9 cellular contexts compared by ENCODE assay signal in the genomic region with DNA sequence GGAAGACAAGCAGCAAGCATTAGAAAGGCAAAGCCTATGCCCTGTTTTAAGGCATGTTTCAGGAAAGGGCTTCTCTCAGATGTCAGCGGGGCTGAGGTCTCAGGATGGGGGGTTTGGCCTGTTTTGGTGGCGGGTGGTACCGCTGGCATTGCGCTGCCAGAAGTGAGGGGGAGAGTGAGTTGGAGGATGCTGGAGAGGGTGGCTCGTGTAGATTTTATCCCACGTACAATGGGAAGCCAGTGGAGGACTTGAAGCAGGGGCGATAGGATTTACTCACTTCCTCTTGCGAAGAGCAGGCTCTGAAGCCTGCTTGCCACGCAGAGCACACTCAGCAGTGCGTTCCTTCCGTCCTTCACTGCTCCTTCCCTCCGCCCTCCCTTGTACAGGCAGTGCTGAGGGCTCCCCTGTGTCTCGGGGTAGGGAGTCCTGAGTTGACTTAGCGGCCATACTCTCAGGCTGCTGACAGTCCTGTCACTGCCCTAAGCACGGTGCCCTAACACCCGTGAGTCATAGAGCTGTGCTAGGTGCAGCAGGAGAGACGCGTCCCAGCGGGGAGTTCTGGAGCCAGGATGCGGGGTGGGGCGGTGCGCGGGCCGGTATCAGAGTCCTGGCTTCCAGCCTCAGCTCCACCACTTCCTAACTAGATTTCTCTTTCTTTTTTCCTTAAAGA.
A peak's percentile ranks its signal among the peaks of the same experiment; 100 is the strongest.
DNase-seq lines count a peak whose midpoint lies in the region; ATAC-seq, FAIRE-seq and TF ChIP-seq lines count a peak whose summit lies in the region.
"Had no signal": no experiment of that assay in that cellular context is flagged by ENCODE, and none has a peak within 500 bp of the region (broad histone marks: within the 10 kb centered on the region; RNA-seq: fewer than 3 reads in every experiment).

No MANE protein-coding gene starts in this region.

- H3K9me3 ChIP-seq in BLaER1 treated with 17β-estradiol and CSF1 and Interleukin-3, amounts not matched to agents 10 nM and 100 nM (replicated peaks in 1 of 11), result no peaks in the 10 kb centered on the region
- H3K9me3 ChIP-seq in T-helper 17 cell (ENCODE audit: control insufficient read depth, low read length, poor library complexity, severe bottlenecking) (no peaks in the 10 kb centered on the region), HepG2 (ENCODE audit: low read length) (no peaks in the 10 kb centered on the region), suprapubic skin (no peaks in the 10 kb centered on the region)

- peak overlapping the region; percentile 39 to 69 (median 57) for H3K4me3 ChIP-seq in BLaER1 treated with 17β-estradiol and CSF1 and Interleukin-3, amounts not matched to agents 10 nM and 100 nM
- H3K4me3 ChIP-seq in GM23338, result peak overlapping the region; percentile 50
- peak overlapping the region; percentile 59 for H3K4me3 ChIP-seq in coronary artery
- no peak overlapping the region for H3K4me3 ChIP-seq in HepG2 (replicated peaks in 1 of 3; ENCODE audit: insufficient read depth in 1 of 3, low read depth in 2 of 3, low read length in 3 of 3)
- peak overlapping the region; percentile 22 for H3K4me3 ChIP-seq in suprapubic skin

- H4K20me1 ChIP-seq in BLaER1 treated with 17β-estradiol and CSF1 and Interleukin-3, amounts not matched to agents 10 nM and 100 nM, result peaks cover 0 to 97% (median 0%) of the 10 kb centered on the region in 11 experiments; a peak in 3 of 22 replicates
- no peaks in the 10 kb centered on the region for H4K20me1 ChIP-seq in GM23338 (replicated peaks; ENCODE audit: insufficient read depth)
- H4K20me1 ChIP-seq in HepG2 (ENCODE audit: insufficient read depth, low read length), result no peaks in the 10 kb centered on the region

- in situ Hi-C loops in HepG2 (cut with HindIII; ENCODE audit: extremely low pct_ligation_motif_present, low pct_unique_long_range_greater_than_20kb), result no loop called here

- H3K4me1 Mint-ChIP-seq in GM23338 (peaks cover 35% of the 10 kb centered on the region), T-helper 17 cell (peaks cover 27% of the 10 kb centered on the region)

- CTCF ChIA-PET in HepG2 (lab: Yijun Ruan, JAX; ENCODE audit: low intra/inter-chr PET ratio, low total read pairs), result no interaction called here

- POLR2A ChIA-PET in HepG2 (lab: Yijun Ruan, JAX), result no interaction called here

- ATAC-seq in GM23338, result peak; percentile 86
- peak; percentile 90 for ATAC-seq in T-helper 17 cell
- peak; percentile 68 for ATAC-seq in HepG2

- H3K36me3 Mint-ChIP-seq in GM23338 (ENCODE audit: low read depth) (no peaks in the 10 kb centered on the region), T-helper 17 cell (ENCODE audit: low read depth) (no peaks in the 10 kb centered on the region)

- BruUV-seq in HepG2 (replicated peaks; lab: Mats Ljungman, UMichigan), result no TSS peak

- FAIRE-seq in HepG2 (lab: Jason Lieb, UNC), result no peak
- FAIRE-seq: colon had no signal

- H3F3A ChIP-seq in GM23338 (replicated peaks; ENCODE audit: low read depth), result no peaks in the 10 kb centered on the region

- WGBS in HepG2 (ENCODE audit: low lambda C conversion rate), result 75% methylated on average over 24 of the region's 24 CpGs
- 41% methylated on average over 22 of the region's 24 CpGs for WGBS in suprapubic skin

- H2AFZ ChIP-seq in GM23338 (peak overlapping the region; percentile 38; the same call in 1 of the 2 replicates), HepG2 (ENCODE audit: low read length) (no peak overlapping the region)

- DNase-seq in GM23338 (ENCODE audit: low spot score) (peak; percentile 66), T-helper 17 cell (no peak), coronary artery (ENCODE audit: low spot score) (no peak), HepG2 (ENCODE audit: low spot score) (peak; percentile 48), suprapubic skin (ENCODE audit: low spot score in 2 of 2) (peak in 1 of 2 donors; percentile 77), NK-92 (lab: John Stamatoyannopoulos, UW; ENCODE audit: unreplicated experiment) (no peak), NCI-H526 treated with DMSO at 0.1 percent for 48 hours (lab: John Stamatoyannopoulos, UW) (no peak)

- TF ChIP-seq POLR2A in HepG2 (IDR thresholded peaks at IDR 0.05; ENCODE audit: insufficient read depth in 1 of 2, low read depth in 2 of 2, low read length in 2 of 2), result no peak
- TF ChIP-seq POLR2A in suprapubic skin (IDR thresholded peaks at IDR 0.05), result no peak

- H3K4me2 ChIP-seq in BLaER1 treated with 17β-estradiol and CSF1 and Interleukin-3, amounts not matched to agents 10 nM and 100 nM, result peak overlapping the region; percentile 86 to 99 (median 94)
- H3K4me2 ChIP-seq in GM23338 (peak overlapping the region; percentile 78), HepG2 (ENCODE audit: low read depth, low read length) (peak overlapping the region; percentile 13; the same call in 1 of the 2 replicates)

- intact Hi-C loops in HepG2 (cut with micrococcal nuclease; ENCODE audit: unreplicated experiment), result loop anchor here (10.0 kb wide), 1 partner anchor 255 kb away; no protein-coding TSS in a partner anchor

- H3K27me3 Mint-ChIP-seq in GM23338 (ENCODE audit: insufficient read depth, low read depth, poor library complexity) (peaks cover 23% of the 10 kb centered on the region), T-helper 17 cell (no peaks in the 10 kb centered on the region)

- no peaks in the 10 kb centered on the region; the same call in 2 of the 3 replicates for H3K9me3 Mint-ChIP-seq in GM23338

- peak overlapping the region in 10 of 11 experiments; percentile 61 to 78 (median 66); a peak in 20 of 22 replicates for H3K27ac ChIP-seq in BLaER1 treated with 17β-estradiol and CSF1 and Interleukin-3, amounts not matched to agents 10 nM and 100 nM
- H3K27ac ChIP-seq in GM23338 (ENCODE audit: low read depth), result no peak overlapping the region
- peak overlapping the region in 1 of 2 donors; percentile 21 for H3K27ac ChIP-seq in coronary artery
- no peak overlapping the region for H3K27ac ChIP-seq in HepG2 (ENCODE audit: extremely low read length, insufficient read depth, low read length)
- H3K27ac ChIP-seq in suprapubic skin, result peak overlapping the region; percentile 24

- H3K9ac ChIP-seq in BLaER1 treated with 17β-estradiol and CSF1 and Interleukin-3, amounts not matched to agents 10 nM and 100 nM, result peak overlapping the region; percentile 59 to 74 (median 67); a peak in 21 of 22 replicates
- H3K9ac ChIP-seq in HepG2 (ENCODE audit: insufficient read depth, low read depth, low read length), result 0 out of 2 replicates have a peak overlapping the region, but pooled peaks have one; percentile 1

- H3K9me2 ChIP-seq in GM23338 (ENCODE audit: insufficient read depth), result no peaks in the 10 kb centered on the region

- peaks cover 0 to 34% (median 0%) of the 10 kb centered on the region in 11 experiments; a peak in 3 of 22 replicates for H3K36me3 ChIP-seq in BLaER1 treated with 17β-estradiol and CSF1 and Interleukin-3, amounts not matched to agents 10 nM and 100 nM
- H3K36me3 ChIP-seq in GM23338 (ENCODE audit: insufficient read depth) (no peaks in the 10 kb centered on the region), HepG2 (replicated peaks in 1 of 2; ENCODE audit: control insufficient read depth in 1 of 2, insufficient read depth in 2 of 2, low read length in 2 of 2) (no peaks in the 10 kb centered on the region), suprapubic skin (peaks cover 5% of the 10 kb centered on the region)

- H3K79me2 ChIP-seq in GM23338 (replicated peaks; ENCODE audit: insufficient read depth) (no peaks in the 10 kb centered on the region), HepG2 (ENCODE audit: insufficient read depth, low read length) (no peaks in the 10 kb centered on the region)

- H3K4me3 Mint-ChIP-seq in GM23338 (peak overlapping the region; percentile 60), T-helper 17 cell (peak overlapping the region; percentile 89)

- H3K4me1 ChIP-seq in BLaER1 treated with 17β-estradiol and CSF1 and Interleukin-3, amounts not matched to agents 10 nM and 100 nM, result peaks cover 47 to 97% (median 70%) of the 10 kb centered on the region in 10 experiments
- H3K4me1 ChIP-seq in GM23338 (ENCODE audit: insufficient read depth), result peaks cover 15% of the 10 kb centered on the region
- H3K4me1 ChIP-seq in HepG2 (ENCODE audit: insufficient read depth, low read length), result peaks cover 28% of the 10 kb centered on the region
- peaks cover 31% of the 10 kb centered on the region for H3K4me1 ChIP-seq in suprapubic skin

- TF ChIP-seq RAD21 in HepG2 (CRISPR knock-in tag; IDR thresholded peaks at IDR 0.05), result no peak

- TF ChIP-seq CTCF in GM23338 (conservative IDR thresholded peaks at IDR 0.05; ENCODE audit: low read depth in 2 of 2) (no peak), coronary artery (IDR thresholded peaks at IDR 0.05) (no peak), HepG2 (CRISPR knock-in tag; IDR thresholded peaks at IDR 0.05) (no peak), suprapubic skin (IDR thresholded peaks at IDR 0.05) (no peak)

- no peaks in the 10 kb centered on the region for H3K27me3 ChIP-seq in BLaER1 treated with 17β-estradiol and CSF1 and Interleukin-3, amounts not matched to agents 10 nM and 100 nM
- H3K27me3 ChIP-seq in GM23338 (ENCODE audit: insufficient read depth) (peaks cover 22% of the 10 kb centered on the region), HepG2 (ENCODE audit: control insufficient read depth in 1 of 2, insufficient read depth in 2 of 2, low read length in 2 of 2) (no peaks in the 10 kb centered on the region), suprapubic skin (no peaks in the 10 kb centered on the region)

- H3K27ac Mint-ChIP-seq in GM23338 (no peak overlapping the region), T-helper 17 cell (peak overlapping the region; percentile 97)

- TF ChIP-seq EP300 in HepG2 (IDR thresholded peaks at IDR 0.05; ENCODE audit: low read depth in 2 of 2, low read length in 2 of 2), result no peak
- TF ChIP-seq EP300 in HepG2 (CRISPR knock-in tag; IDR thresholded peaks at IDR 0.05; ENCODE audit: borderline replicate concordance), result no peak
- no peak for TF ChIP-seq EP300 in suprapubic skin (IDR thresholded peaks at IDR 0.05)

TF ChIP-seq in GM23338, 12 proteins besides CTCF, POLR2A, EP300 and RAD21:
- TF ChIP-seq POLR2AphosphoS5 (IDR thresholded peaks at IDR 0.05; ENCODE audit: low read depth) (peak; percentile 35; the same call in 1 of the 2 replicates), STAT1 (IDR thresholded peaks at IDR 0.05; ENCODE audit: unreplicated experiment) (no peak)

TF ChIP-seq in HepG2, 621 proteins besides CTCF, POLR2A, EP300 and RAD21 (continues in another document):
- TF ChIP-seq ZFP36L2 (CRISPR knock-in tag; IDR thresholded peaks at IDR 0.05), result no peak
- TF ChIP-seq ZNF350 (CRISPR knock-in tag; IDR thresholded peaks at IDR 0.05; ENCODE audit: borderline replicate concordance, low read depth), result 0 out of 2 replicates have a peak, but pooled peaks have one; percentile 31
- TF ChIP-seq, protein P1, sequence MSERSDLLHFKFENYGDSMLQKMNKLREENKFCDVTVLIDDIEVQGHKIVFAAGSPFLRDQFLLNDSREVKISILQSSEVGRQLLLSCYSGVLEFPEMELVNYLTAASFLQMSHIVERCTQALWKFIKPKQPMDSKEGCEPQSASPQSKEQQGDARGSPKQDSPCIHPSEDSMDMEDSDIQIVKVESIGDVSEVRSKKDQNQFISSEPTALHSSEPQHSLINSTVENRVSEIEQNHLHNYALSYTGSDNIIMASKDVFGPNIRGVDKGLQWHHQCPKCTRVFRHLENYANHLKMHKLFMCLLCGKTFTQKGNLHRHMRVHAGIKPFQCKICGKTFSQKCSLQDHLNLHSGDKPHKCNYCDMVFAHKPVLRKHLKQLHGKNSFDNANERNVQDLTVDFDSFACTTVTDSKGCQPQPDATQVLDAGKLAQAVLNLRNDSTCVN (CRISPR knock-in tag; IDR thresholded peaks at IDR 0.05; ENCODE audit: borderline replicate concordance), result 0 out of 2 replicates have a peak, but pooled peaks have one; percentile 41

Comparison
In these comparisons a context has a peak if more than half of its experiments do, and no peak if none do; other contexts are left out.
1. H3K27ac ChIP-seq: peak in BLaER1 treated with 17β-estradiol and CSF1 and Interleukin-3, amounts not matched to agents 10 nM and 100 nM (10 of 11) and suprapubic skin (single experiment); none in GM23338 (single experiment) and HepG2 (single experiment).
2. H3K4me2 ChIP-seq: peak in every context shown above with its lines; median percentile 94 in BLaER1 treated with 17β-estradiol and CSF1 and Interleukin-3, amounts not matched to agents 10 nM and 100 nM; 78 in GM23338; 13 in HepG2.
3. H3K4me3 ChIP-seq: peak in BLaER1 treated with 17β-estradiol and CSF1 and Interleukin-3, amounts not matched to agents 10 nM and 100 nM (10 of 10), GM23338 (single experiment), coronary artery (single experiment) and suprapubic skin (single experiment); none in HepG2 (0 of 3).
4. DNase-seq: peak in GM23338 (single experiment) and HepG2 (single experiment); none in T-helper 17 cell (0 of 3), coronary artery (single experiment), NK-92 (single experiment) and NCI-H526 treated with DMSO at 0.1 percent for 48 hours (single experiment).
5. Peak in every context shown above with its lines, with median percentiles within 50 percentile points of each other: ATAC-seq.